Comparison of ENCODE assay signal across 26 cellular contexts in the genomic region with DNA sequence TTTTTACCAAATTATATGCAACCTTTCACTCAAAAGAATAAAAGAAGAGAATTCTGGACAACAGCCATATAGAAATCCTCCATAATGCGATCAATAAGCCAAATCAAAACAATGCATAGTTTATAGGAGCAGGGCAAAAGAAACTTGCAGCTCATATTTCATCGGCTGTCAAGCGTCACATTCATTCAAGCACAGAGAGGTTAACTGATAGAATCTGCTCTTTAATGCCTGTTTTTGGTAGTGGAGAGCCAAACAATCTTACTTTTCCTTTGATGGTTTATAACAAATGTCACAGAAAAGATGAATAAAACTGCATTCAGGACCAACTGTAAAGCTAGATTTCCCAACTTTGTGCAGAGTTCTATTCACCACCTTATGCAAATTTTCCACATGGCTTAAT. TPM values are rescaled to one million over a fixed set of nuclear protein-coding genes. Genes with fewer than 3 reads are reported as not detected.
A peak's percentile ranks its signal among the peaks of the same experiment; 100 is the strongest.
DNase-seq lines count a peak whose midpoint lies in the region; TF ChIP-seq lines count a peak whose summit lies in the region.
"Had no signal": no experiment of that assay in that cellular context is flagged by ENCODE, and none has a peak within 500 bp of the region (broad histone marks: within the 10 kb centered on the region; RNA-seq: fewer than 3 reads in every experiment).

No MANE protein-coding gene starts in this region.

- POLR2A ChIA-PET in A673 (lab: Charles Lee; ENCODE audit: low non-redundant PET) = no interaction called here
- POLR2A ChIA-PET in activated CD4-positive, alpha-beta memory T cell treated with anti-CD3 and anti-CD28 coated beads, Interleukin-2, amount 10 ng/mL, durations not matched to agents 7 days and 5 days (lab: Charles Lee) = no interaction called here

- in situ Hi-C loops in HAP-1 (cut with MboI; ENCODE audit: low sequenced_read_pairs) = no loop called here

- no peaks in the 10 kb centered on the region for H3K9me3 ChIP-seq in A673 (ENCODE audit: low read depth, low read length, poor library complexity, severe bottlenecking)
- no peaks in the 10 kb centered on the region for H3K9me3 ChIP-seq in HAP-1
- no peaks in the 10 kb centered on the region for H3K9me3 ChIP-seq in SU-DHL-6 (ENCODE audit: insufficient read depth, low read length)

- peak; percentile 19 for DNase-seq in A673 (ENCODE audit: low spot score)
- peak; percentile 59 to 90 for DNase-seq in HAP-1 (ENCODE audit: low spot score in 2 of 2)
- DNase-seq in left kidney (ENCODE audit: low read depth, low spot score) = peak; percentile 52
- no peak for DNase-seq in activated CD4-positive, alpha-beta memory T cell treated with anti-CD3 and anti-CD28 coated beads, Interleukin-2, amount 10 ng/mL, durations not matched to agents 7 days and 5 days
- DNase-seq in DMS79 (lab: John Stamatoyannopoulos, UW) = no peak
- no peak for DNase-seq in activated T-cell treated with anti-CD3 and anti-CD28 coated beads for 4 hours
- no peak for DNase-seq in NCI-H526 (lab: John Stamatoyannopoulos, UW)
- DNase-seq: AML-193; C1 segment of cervical spinal cord; CD4-positive, alpha-beta memory T cell; COR-L47; DMS153; HCEC 1CT; KBM-7; MV-4-11; NCI-H1105; NCI-H1436 treated with DMSO at 0.1 percent for 48 hours; NCI-H187 treated with DMSO at 0.1 percent for 48 hours; NCI-H446; NCI-H524 treated with DMSO at 0.1 percent for 48 hours; NCI-H82; NK-92 treated with Interleukin-12 subunit alpha and Interleukin-12 subunit beta, amount 100 ng/mL, for 24 hours; PC-3; T-helper 1 cell had no signal

- H3K4me1 ChIP-seq in A673 (ENCODE audit: insufficient read depth, low read length, poor library complexity, severe bottlenecking) (peaks cover 21% of the 10 kb centered on the region), HAP-1 (peaks cover 40% of the 10 kb centered on the region)

- H4K20me1 ChIP-seq in SU-DHL-6 (ENCODE audit: low read depth, low read length) = no peaks in the 10 kb centered on the region

- no peaks in the 10 kb centered on the region for H3K27me3 ChIP-seq in A673 (replicated peaks; ENCODE audit: insufficient read depth, low read depth, low read length, poor library complexity)
- no peaks in the 10 kb centered on the region for H3K27me3 ChIP-seq in HAP-1 (ENCODE audit: low read depth)
- H3K27me3 ChIP-seq in SU-DHL-6 (ENCODE audit: low read length) = no peaks in the 10 kb centered on the region

- no peak overlapping the region for H2AFZ ChIP-seq in SU-DHL-6 (ENCODE audit: low read depth, low read length, severe bottlenecking)
- H2AFZ ChIP-seq: GM23338 had no signal

- H3K9ac ChIP-seq in SU-DHL-6 (ENCODE audit: low read length) = peak overlapping the region; percentile 45

- H3K36me3 Mint-ChIP-seq in activated CD4-positive, alpha-beta memory T cell treated with anti-CD3 and anti-CD28 coated beads, Interleukin-2, amount 10 ng/mL, durations not matched to agents 7 days and 5 days (ENCODE audit: low read depth) = no peaks in the 10 kb centered on the region
- H3K36me3 Mint-ChIP-seq: CD4-positive, alpha-beta memory T cell had no signal

- H3K4me3 ChIP-seq in A673 (ENCODE audit: low read depth, low read length, poor library complexity, severe bottlenecking) (no peak overlapping the region), HAP-1 (no peak overlapping the region), SU-DHL-6 (ENCODE audit: insufficient read depth, low read length, poor library complexity, severe bottlenecking) (peak overlapping the region; percentile 28)
- H3K4me3 ChIP-seq: GM23338 had no signal

- no peak overlapping the region for H3K4me3 Mint-ChIP-seq in activated CD4-positive, alpha-beta memory T cell treated with anti-CD3 and anti-CD28 coated beads, Interleukin-2, amount 10 ng/mL, durations not matched to agents 7 days and 5 days
- H3K4me3 Mint-ChIP-seq: CD4-positive, alpha-beta memory T cell; GM23338 had no signal

- H3K27me3 Mint-ChIP-seq in activated CD4-positive, alpha-beta memory T cell treated with anti-CD3 and anti-CD28 coated beads, Interleukin-2, amount 10 ng/mL, durations not matched to agents 7 days and 5 days = peaks cover 14% of the 10 kb centered on the region

- no peak overlapping the region for H3K27ac ChIP-seq in A673 (ENCODE audit: low read depth, low read length, poor library complexity, severe bottlenecking)
- H3K27ac ChIP-seq in SU-DHL-6 (ENCODE audit: low read depth, low read length) = peak overlapping the region; percentile 100

- peaks cover 98% of the 10 kb centered on the region for H3K79me2 ChIP-seq in SU-DHL-6 (ENCODE audit: insufficient read depth, low read length)

- H3F3A ChIP-seq in SU-DHL-6 (ENCODE audit: insufficient read depth) = peaks cover 67% of the 10 kb centered on the region

- intact Hi-C loops in A673 (cut with micrococcal nuclease; ENCODE audit: unreplicated experiment) = no loop called here

- no peaks in the 10 kb centered on the region for H3K9me2 ChIP-seq in SU-DHL-6 (replicated peaks; ENCODE audit: insufficient read depth, low read length)

- H3K36me3 ChIP-seq in A673 (ENCODE audit: insufficient read depth, low read length, poor library complexity, severe bottlenecking) (no peaks in the 10 kb centered on the region), HAP-1 (replicated peaks) (no peaks in the 10 kb centered on the region), SU-DHL-6 (ENCODE audit: low read length) (0 out of 2 replicates have a peak, but pooled peaks cover 7% of the 10 kb centered on the region)

- peak overlapping the region; percentile 100 for H3K4me2 ChIP-seq in SU-DHL-6 (ENCODE audit: low read depth, low read length, poor library complexity, severe bottlenecking)
- H3K4me2 ChIP-seq: GM23338 had no signal

- no peak overlapping the region for H3K27ac Mint-ChIP-seq in activated CD4-positive, alpha-beta memory T cell treated with anti-CD3 and anti-CD28 coated beads, Interleukin-2, amount 10 ng/mL, durations not matched to agents 7 days and 5 days
- H3K27ac Mint-ChIP-seq: CD4-positive, alpha-beta memory T cell; GM23338 had no signal

- no peaks in the 10 kb centered on the region for H3K9me3 Mint-ChIP-seq in activated CD4-positive, alpha-beta memory T cell treated with anti-CD3 and anti-CD28 coated beads, Interleukin-2, amount 10 ng/mL, durations not matched to agents 7 days and 5 days

- CTCF ChIA-PET in A673 (lab: Charles Lee) = interaction anchor here (0.5 kb wide), 1 partner anchor 114 kb away, joined by 3 read pairs; no protein-coding TSS in a partner anchor
- CTCF ChIA-PET in activated CD4-positive, alpha-beta memory T cell treated with anti-CD3 and anti-CD28 coated beads, Interleukin-2, amount 10 ng/mL, durations not matched to agents 7 days and 5 days (lab: Charles Lee) = interaction anchor here (1.5 kb wide), 1 partner anchor 67 kb away, joined by 3 read pairs; no protein-coding TSS in a partner anchor

- H3K4me1 Mint-ChIP-seq in activated CD4-positive, alpha-beta memory T cell treated with anti-CD3 and anti-CD28 coated beads, Interleukin-2, amount 10 ng/mL, durations not matched to agents 7 days and 5 days = peaks cover 4% of the 10 kb centered on the region

- TF ChIP-seq CTCF in A673 (conservative IDR thresholded peaks at IDR 0.05; ENCODE audit: low read depth, low read length) (no peak), SU-DHL-6 (IDR thresholded peaks at IDR 0.05; ENCODE audit: insufficient read depth, low read length, poor library complexity, severe bottlenecking) (no peak)

- no TSS peak for BruUV-seq in A673 (replicated peaks; lab: Mats Ljungman, UMichigan)

RNA-seq across cellular contexts. Expression of gene PRTG, which starts 35.4 kb away (rescaled TPM):
- 0.02 TPM in 1 of 2 replicates, not detected in the other for total RNA-seq in A673 (2021)
- total RNA-seq in activated CD4-positive, alpha-beta memory T cell treated with anti-CD3 and anti-CD28 coated beads, Interleukin-2, amount 10 ng/mL, durations not matched to agents 7 days and 5 days = not detected
- total RNA-seq: CD4-positive, alpha-beta memory T cell had no signal

Comparison
In these comparisons a context has a peak if more than half of its experiments do, and no peak if none do; other contexts are left out.
1. DNase-seq: peak in A673 (single experiment), HAP-1 (2 of 2) and left kidney (single experiment); none in activated CD4-positive, alpha-beta memory T cell treated with anti-CD3 and anti-CD28 coated beads, Interleukin-2, amount 10 ng/mL, durations not matched to agents 7 days and 5 days (single experiment), DMS79 (single experiment), activated T-cell treated with anti-CD3 and anti-CD28 coated beads for 4 hours (single experiment) and NCI-H526 (0 of 2).